Comparison of ENCODE assay signal across 20 cellular contexts in the genomic region with DNA sequence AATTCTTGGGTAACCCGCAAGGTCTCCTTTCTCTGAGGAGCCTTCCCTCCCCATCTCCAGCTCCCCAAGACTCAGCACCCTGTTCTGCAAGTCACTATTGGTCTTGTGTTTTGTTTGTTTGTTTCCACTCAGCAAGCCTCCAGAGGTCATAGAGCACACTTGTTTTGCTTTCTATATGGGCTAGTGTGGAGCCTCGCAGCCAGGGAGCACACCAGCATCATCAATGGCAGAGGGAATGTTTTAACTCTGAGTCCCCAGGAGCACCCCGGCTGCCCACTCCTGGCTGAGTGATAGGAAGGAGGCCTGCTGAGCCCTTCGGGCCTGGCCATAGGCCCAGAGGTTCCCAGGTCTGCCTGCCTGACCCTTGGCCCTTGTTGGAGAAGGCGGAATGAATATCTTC. TPM values are rescaled to one million over a fixed set of nuclear protein-coding genes. Genes with fewer than 3 reads are reported as not detected.
DNase-seq lines count a peak whose midpoint lies in the region; ATAC-seq and TF ChIP-seq lines count a peak whose summit lies in the region.
"Had no signal": no experiment of that assay in that cellular context is flagged by ENCODE, and none has a peak within 500 bp of the region (broad histone marks: within the 10 kb centered on the region; RNA-seq: fewer than 3 reads in every experiment).

No MANE protein-coding gene starts in this region.

- POLR2A ChIA-PET in WTC11 (lab: Charles Lee): no interaction called here
- POLR2A ChIA-PET in CD8-positive, alpha-beta T cell (lab: Charles Lee): no interaction called here

- CTCF ChIA-PET in WTC11 (lab: Charles Lee): no interaction called here
- CTCF ChIA-PET in CD8-positive, alpha-beta T cell (lab: Charles Lee): no interaction called here

- H3K27me3 Mint-ChIP-seq in WTC11 (ENCODE audit: low read depth) (no peaks in the 10 kb centered on the region), osteocyte (ENCODE audit: unreplicated experiment) (no peaks in the 10 kb centered on the region)
- H3K27me3 Mint-ChIP-seq in CD8-positive, alpha-beta T cell (ENCODE audit: low read depth): no peaks in the 10 kb centered on the region
- H3K27me3 Mint-ChIP-seq: activated CD4-positive, alpha-beta T cell treated with anti-CD3 and anti-CD28 coated beads for 36 hours had no signal

- no peak for TF ChIP-seq POLR2A in heart left ventricle (IDR thresholded peaks at IDR 0.05)

- in situ Hi-C loops in GM13977 (cut with MboI; ENCODE audit: low pct_unique_long_range_greater_than_20kb, low sequenced_read_pairs, unreplicated experiment): no loop called here

- whole genome bisulfite sequencing in heart left ventricle, 4 donors: 87 to 89% (median 88%) methylated on average over 5 of the region's 5 CpGs

- H3K4me3 Mint-ChIP-seq in WTC11 (no peak overlapping the region), osteocyte (ENCODE audit: unreplicated experiment) (no peak overlapping the region)
- H3K4me3 Mint-ChIP-seq in CD8-positive, alpha-beta T cell: no peak overlapping the region
- H3K4me3 Mint-ChIP-seq: activated CD4-positive, alpha-beta T cell treated with anti-CD3 and anti-CD28 coated beads for 36 hours had no signal

- no peaks in the 10 kb centered on the region for H3K9me3 ChIP-seq in BLaER1
- no peaks in the 10 kb centered on the region for H3K9me3 ChIP-seq in heart left ventricle
- H3K9me3 ChIP-seq in CD8-positive, alpha-beta T cell (ENCODE audit: low read length): no peaks in the 10 kb centered on the region
- H3K9me3 ChIP-seq: gastroesophageal sphincter, stomach, upper lobe of left lung had no signal

- H3K4me2 ChIP-seq in BLaER1: peak overlapping the region; percentile 46; the same call in 1 of the 2 replicates

- no peak overlapping the region for H3K4me3 ChIP-seq in BLaER1
- no peak overlapping the region for H3K4me3 ChIP-seq in heart left ventricle
- H3K4me3 ChIP-seq in CD8-positive, alpha-beta T cell (ENCODE audit: low read depth, low read length): no peak overlapping the region
- H3K4me3 ChIP-seq: gastroesophageal sphincter, K562, stomach, upper lobe of left lung had no signal

- H3K27me3 ChIP-seq in BLaER1 (no peaks in the 10 kb centered on the region), heart left ventricle (peaks cover 0 to 3% (median 0%) of the 10 kb centered on the region in 9 donors)
- no peaks in the 10 kb centered on the region for H3K27me3 ChIP-seq in CD8-positive, alpha-beta T cell (ENCODE audit: insufficient read depth, low read length)
- H3K27me3 ChIP-seq: gastroesophageal sphincter, stomach, upper lobe of left lung had no signal

- TF ChIP-seq CTCF in WTC11 (IDR thresholded peaks at IDR 0.05) (no peak), heart left ventricle (IDR thresholded peaks at IDR 0.05) (no peak), osteocyte (IDR thresholded peaks at IDR 0.05) (no peak), GM13977 (IDR thresholded peaks at IDR 0.05; ENCODE audit: extremely low read depth, insufficient read depth, missing control alignments) (no peak)
- TF ChIP-seq CTCF in CD8-positive, alpha-beta T cell (IDR thresholded peaks at IDR 0.05): no peak

- intact Hi-C loops in heart left ventricle (cut with DNase I): no loop called here
- intact Hi-C loops in CD8-positive, alpha-beta T cell (cut with DNase I, micrococcal nuclease): no loop called here

- DNase-seq in WTC11 (ENCODE audit: low spot score): no peak
- DNase-seq in heart left ventricle: peak in 3 of 5 donors; percentile 3 to 21 (median 10)
- no peak for DNase-seq in osteocyte (ENCODE audit: extremely low spot score, unreplicated experiment)
- no peak for DNase-seq in CD8-positive, alpha-beta T cell
- no peak for DNase-seq in GM13977 (ENCODE audit: low spot score)
- DNase-seq: activated CD4-positive, alpha-beta T cell treated with anti-CD3 and anti-CD28 coated beads for 36 hours; activated gamma-delta T cell; cortex of kidney; mammary epithelial cell; NCI-H1105; NCI-H748 treated with DMSO at 0.1 percent for 48 hours; stomach; upper lobe of left lung had no signal

- H3K4me1 ChIP-seq in BLaER1 (peaks cover 19% of the 10 kb centered on the region), heart left ventricle (peaks cover 0 to 22% (median 0%) of the 10 kb centered on the region in 12 donors)
- no peaks in the 10 kb centered on the region for H3K4me1 ChIP-seq in CD8-positive, alpha-beta T cell (ENCODE audit: insufficient read depth, low read length)
- H3K4me1 ChIP-seq: upper lobe of left lung had no signal

- ATAC-seq in WTC11 (peak; percentile 8; the same call in 1 of the 2 replicates), heart left ventricle (no peak), GM18511 (IDR thresholded peaks at IDR 0.05; ENCODE audit: unreplicated experiment) (no peak), HG02840 (IDR thresholded peaks at IDR 0.05; ENCODE audit: low FRiP score, unreplicated experiment) (no peak)
- no peak for ATAC-seq in CD8-positive, alpha-beta T cell
- ATAC-seq: activated CD4-positive, alpha-beta T cell treated with anti-CD3 and anti-CD28 coated beads for 36 hours; K562 had no signal

- H3K4me1 Mint-ChIP-seq in WTC11: peaks cover 74% of the 10 kb centered on the region
- H3K4me1 Mint-ChIP-seq in osteocyte (ENCODE audit: unreplicated experiment): peaks cover 48% of the 10 kb centered on the region
- no peaks in the 10 kb centered on the region for H3K4me1 Mint-ChIP-seq in CD8-positive, alpha-beta T cell (ENCODE audit: low read depth)
- H3K4me1 Mint-ChIP-seq: activated CD4-positive, alpha-beta T cell treated with anti-CD3 and anti-CD28 coated beads for 36 hours had no signal

- H3K36me3 Mint-ChIP-seq in WTC11: no peaks in the 10 kb centered on the region
- no peaks in the 10 kb centered on the region for H3K36me3 Mint-ChIP-seq in osteocyte (ENCODE audit: unreplicated experiment)
- no peaks in the 10 kb centered on the region for H3K36me3 Mint-ChIP-seq in CD8-positive, alpha-beta T cell

- H3K9ac ChIP-seq in BLaER1: no peak overlapping the region

- no peaks in the 10 kb centered on the region for H4K20me1 ChIP-seq in BLaER1

- H3K27ac ChIP-seq in BLaER1: no peak overlapping the region
- H3K27ac ChIP-seq in heart left ventricle: peak overlapping the region in 4 of 12 donors; percentile 18 to 52 (median 26)
- H3K27ac ChIP-seq in CD8-positive, alpha-beta T cell (ENCODE audit: low read depth, low read length): no peak overlapping the region
- H3K27ac ChIP-seq: HL-60 had no signal

- no peaks in the 10 kb centered on the region for H3K9me3 Mint-ChIP-seq in WTC11
- no peaks in the 10 kb centered on the region for H3K9me3 Mint-ChIP-seq in osteocyte (ENCODE audit: unreplicated experiment)
- H3K9me3 Mint-ChIP-seq in CD8-positive, alpha-beta T cell: no peaks in the 10 kb centered on the region

- H3K27ac Mint-ChIP-seq in WTC11 (peak overlapping the region; percentile 34; the same call in 1 of the 2 replicates), osteocyte (ENCODE audit: unreplicated experiment) (peak overlapping the region; percentile 83)
- H3K27ac Mint-ChIP-seq in CD8-positive, alpha-beta T cell: no peak overlapping the region
- H3K27ac Mint-ChIP-seq: activated CD4-positive, alpha-beta T cell treated with anti-CD3 and anti-CD28 coated beads for 36 hours had no signal

- H3K36me3 ChIP-seq in BLaER1 (no peaks in the 10 kb centered on the region), heart left ventricle (no peaks in the 10 kb centered on the region)
- no peaks in the 10 kb centered on the region for H3K36me3 ChIP-seq in CD8-positive, alpha-beta T cell (ENCODE audit: insufficient read depth, low read length)
- H3K36me3 ChIP-seq: gastroesophageal sphincter, stomach, upper lobe of left lung had no signal

TF ChIP-seq in WTC11, 78 proteins besides CTCF, POLR2A, EP300 and RAD21 (continues in another document):
- TF ChIP-seq TP53 (CRISPR knock-in tag; IDR thresholded peaks at IDR 0.05): no peak
- no peak for TF ChIP-seq HMGXB4 (CRISPR knock-in tag; IDR thresholded peaks at IDR 0.05)
- no peak for TF ChIP-seq AFF4 (CRISPR knock-in tag; IDR thresholded peaks at IDR 0.05; ENCODE audit: borderline replicate concordance)

RNA-seq across cellular contexts. Expression of gene GLI2, which starts 36.6 kb away (rescaled TPM):
- 45.9 to 60.9 TPM (median 48.6 TPM) in 3 replicates for total RNA-seq in WTC11 (2021)
- 1 to 10 TPM in 5 of 9 donors, under 1 TPM in 4; 0.67 to 4.1 (median 1.0) TPM for total RNA-seq in heart left ventricle
- 1 to 10 TPM in 1 of 2 donors, under 1 TPM in 1; 0.30 to 1.4 TPM for polyA plus RNA-seq in heart left ventricle
- 33.2 and 34.2 TPM in 2 replicates for total RNA-seq in osteocyte
- total RNA-seq in CD8-positive, alpha-beta T cell: not detected
- total RNA-seq: activated CD4-positive, alpha-beta T cell treated with anti-CD3 and anti-CD28 coated beads for 36 hours; G401 had no signal
- polyA plus RNA-seq: K562 had no signal

Comparison
In these comparisons a context has a peak if more than half of its experiments do, and no peak if none do; other contexts are left out.
1. DNase-seq: peak in heart left ventricle (3 of 5); none in WTC11 (single experiment), osteocyte (single experiment), CD8-positive, alpha-beta T cell (0 of 7) and GM13977 (single experiment).